23 cellular contexts compared by ENCODE assay signal in genomic region chr18:24500766-24501165, GRCh38. TPM values are rescaled to one million over a fixed set of nuclear protein-coding genes. Genes with fewer than 3 reads are reported as not detected.
A peak's percentile ranks its signal among the peaks of the same experiment; 100 is the strongest.
DNase-seq lines count a peak whose midpoint lies in the region; ATAC-seq, FAIRE-seq and TF ChIP-seq lines count a peak whose summit lies in the region.
"Had no signal": no experiment of that assay in that cellular context is flagged by ENCODE, and none has a peak within 500 bp of the region (broad histone marks: within the 10 kb centered on the region; RNA-seq: fewer than 3 reads in every experiment).

No MANE protein-coding gene starts in this region.

- H3K4me1 Mint-ChIP-seq in glutamatergic neuron (ENCODE audit: low read depth, unreplicated experiment) = peaks cover 5% of the 10 kb centered on the region

- TF ChIP-seq CTCF in AG10803 (conservative IDR thresholded peaks at IDR 0.05; ENCODE audit: low read length) = no peak
- TF ChIP-seq CTCF in GM12878 (IDR thresholded peaks at IDR 0.05 in 2 of 3, conservative IDR thresholded peaks at IDR 0.05 in 1 of 3; ENCODE audit: control insufficient read depth in 2 of 3, extremely low read depth in 1 of 3, insufficient read depth in 1 of 3, low read depth in 3 of 3, low read length in 3 of 3) = no peak
- TF ChIP-seq CTCF in osteoblast (IDR thresholded peaks at IDR 0.05; ENCODE audit: extremely low read depth, low read depth, low read length) = no peak
- TF ChIP-seq CTCF in glutamatergic neuron (IDR thresholded peaks at IDR 0.05; ENCODE audit: partially characterized antibody, unreplicated experiment) = no peak

- peaks cover 37% of the 10 kb centered on the region for H3K4me1 ChIP-seq in GM23248 (ENCODE audit: insufficient read depth)
- no peaks in the 10 kb centered on the region for H3K4me1 ChIP-seq in GM12878 (ENCODE audit: control insufficient read depth, insufficient read depth, low read length)
- H3K4me1 ChIP-seq in osteoblast (ENCODE audit: insufficient read depth, low read length) = peaks cover 11% of the 10 kb centered on the region

- peaks cover 4% of the 10 kb centered on the region for H3K36me3 Mint-ChIP-seq in glutamatergic neuron (ENCODE audit: unreplicated experiment)

- CTCF ChIA-PET in GM12878 (lab: Yijun Ruan, JAX) = no interaction called here

- H3K9me3 ChIP-seq in GM23248 (ENCODE audit: low read depth) (no peaks in the 10 kb centered on the region), GM12878 (replicated peaks; ENCODE audit: control insufficient read depth, insufficient read depth, low read length) (no peaks in the 10 kb centered on the region), osteoblast (ENCODE audit: low read depth, low read length) (no peaks in the 10 kb centered on the region)

- SMC1A ChIA-PET in GM12878 (lab: Charles Lee; ENCODE audit: uncharacterized antibody, unreplicated experiment) = no interaction called here

- peak overlapping the region; percentile 60 for H3K4me2 ChIP-seq in GM23248 (ENCODE audit: unreplicated experiment)
- no peak overlapping the region for H3K4me2 ChIP-seq in GM12878 (ENCODE audit: control insufficient read depth, insufficient read depth)
- H3K4me2 ChIP-seq in osteoblast (ENCODE audit: insufficient read depth, low read length) = no peak overlapping the region

- H3K79me2 ChIP-seq in GM23248 (ENCODE audit: insufficient read depth) (no peaks in the 10 kb centered on the region), GM12878 (ENCODE audit: control insufficient read depth, insufficient read depth, low read length) (no peaks in the 10 kb centered on the region), osteoblast (ENCODE audit: insufficient read depth, low read length) (no peaks in the 10 kb centered on the region)

- no peak for TF ChIP-seq RAD21 in GM12878 (IDR thresholded peaks at IDR 0.05; ENCODE audit: insufficient read depth, low read depth, low read length)

- no peak for TF ChIP-seq POLR2A in GM12878 (IDR thresholded peaks at IDR 0.05; ENCODE audit: low read depth, low read length)

- H3K4me3 Mint-ChIP-seq in glutamatergic neuron (ENCODE audit: unreplicated experiment) = no peak overlapping the region
- H3K4me3 Mint-ChIP-seq: CD4-positive, alpha-beta T cell; HFFc6 had no signal

- H3K27ac ChIP-seq in GM23248 (peak overlapping the region; percentile 73), GM12878 (ENCODE audit: control insufficient read depth, insufficient read depth) (no peak overlapping the region), osteoblast (ENCODE audit: low read depth, low read length) (no peak overlapping the region)
- H3K27ac ChIP-seq: C4-2B had no signal

- H3K4me3 ChIP-seq in AG10803 (ENCODE audit: low read length) (no peak overlapping the region), GM23248 (no peak overlapping the region), GM12878 (no peak overlapping the region), osteoblast (ENCODE audit: insufficient read depth, low read length) (no peak overlapping the region)

- no peaks in the 10 kb centered on the region for H3K9me2 ChIP-seq in GM23248 (ENCODE audit: insufficient read depth)

- H3K27me3 Mint-ChIP-seq in glutamatergic neuron (ENCODE audit: unreplicated experiment) = no peaks in the 10 kb centered on the region
- H3K27me3 Mint-ChIP-seq: CD4-positive, alpha-beta T cell had no signal

- peaks cover 38% of the 10 kb centered on the region for H3F3A ChIP-seq in GM23248 (ENCODE audit: insufficient read depth)

- no peak for ATAC-seq in GM12878
- no peak for ATAC-seq in GM19467 (IDR thresholded peaks at IDR 0.05; ENCODE audit: unreplicated experiment)
- no peak for ATAC-seq in stimulated activated naive CD8-positive, alpha-beta T cell treated with anti-CD3 and anti-CD28 coated beads, Interleukin-15, Interleukin-2, amounts not matched to agents 100 U/mL and 50 U/mL, for 24 hours
- ATAC-seq: HCT116, HepG2 had no signal

- H2AFZ ChIP-seq in GM23248 (no peak overlapping the region), GM12878 (ENCODE audit: control insufficient read depth, low read depth, low read length) (no peak overlapping the region), osteoblast (ENCODE audit: low read length) (no peak overlapping the region)

- no TSS peak for BruUV-seq in GM12878 (replicated peaks; lab: Mats Ljungman, UMichigan)

- intact Hi-C loops in GM12878 (cut with micrococcal nuclease; ENCODE audit: unreplicated experiment) = no loop called here

- POLR2A ChIA-PET in GM12878 (lab: Charles Lee) = no interaction called here

- H3K27me3 ChIP-seq in GM23248 (replicated peaks; ENCODE audit: insufficient read depth) (no peaks in the 10 kb centered on the region), GM12878 (replicated peaks in 1 of 2; ENCODE audit: control insufficient read depth in 2 of 2, insufficient read depth in 2 of 2, low read length in 1 of 2) (no peaks in the 10 kb centered on the region; a peak in 1 of 4 replicates), osteoblast (ENCODE audit: insufficient read depth, low read length) (no peaks in the 10 kb centered on the region)

- no peak overlapping the region for H3K27ac Mint-ChIP-seq in glutamatergic neuron (ENCODE audit: unreplicated experiment)
- H3K27ac Mint-ChIP-seq: CD4-positive, alpha-beta T cell had no signal

- H3K9me3 Mint-ChIP-seq in glutamatergic neuron (ENCODE audit: unreplicated experiment) = peaks cover 5% of the 10 kb centered on the region
- H3K9me3 Mint-ChIP-seq: CD4-positive, alpha-beta T cell; HFFc6 had no signal

- in situ Hi-C loops in GM23248 (cut with MboI) (no loop called here), GM12878 (cut with MboI) (no loop called here)

- H3K36me3 ChIP-seq in GM23248 (ENCODE audit: low read depth) (no peaks in the 10 kb centered on the region), GM12878 (ENCODE audit: control insufficient read depth in 2 of 2, insufficient read depth in 2 of 2, low read length in 1 of 2) (no peaks in the 10 kb centered on the region), osteoblast (ENCODE audit: insufficient read depth, low read length) (no peaks in the 10 kb centered on the region)

- 38 to 43% methylated on average over 6 of the region's 6 CpGs for WGBS in GM23248 (ENCODE audit: low coverage in 1 of 2, low lambda C conversion rate in 2 of 2, missing lambda C conversion rate in 2 of 2), 2 experiments
- 43% methylated on average over 6 of the region's 6 CpGs for WGBS in GM12878 (ENCODE audit: insufficient coverage, insufficient replicate concordance, low lambda C conversion rate, missing lambda C conversion rate)

- DNase-seq in AG10803 (ENCODE audit: low read depth) (peak; percentile 24), GM23248 (peak; percentile 64), GM12878 (ENCODE audit: low read depth, low spot score) (no peak), osteoblast (ENCODE audit: insufficient read length, low spot score, missing footprints) (peak; percentile 80), glutamatergic neuron (no peak)
- DNase-seq in stimulated activated naive CD8-positive, alpha-beta T cell treated with anti-CD3 and anti-CD28 coated beads, Interleukin-15, Interleukin-2, amounts not matched to agents 100 U/mL and 50 U/mL, for 24 hours = no peak
- DNase-seq: 8988T; AML-193; CD4-positive, alpha-beta T cell; DMS153; DMS79; GF-D8; GOT3; H7; KG1 had no signal

- H4K20me1 ChIP-seq in GM23248 (ENCODE audit: insufficient read depth) (no peaks in the 10 kb centered on the region), GM12878 (ENCODE audit: control insufficient read depth, insufficient read depth) (no peaks in the 10 kb centered on the region), osteoblast (ENCODE audit: insufficient read depth, low read length) (no peaks in the 10 kb centered on the region)

- FAIRE-seq in GM12878 (lab: Jason Lieb, UNC) = peak; percentile 49
- FAIRE-seq: GM19239, HepG2 had no signal

- TF ChIP-seq EP300 in GM12878 (IDR thresholded peaks at IDR 0.05; ENCODE audit: borderline replicate concordance in 1 of 2, control insufficient read depth in 1 of 2, low read depth in 2 of 2, low read length in 2 of 2) = no peak

- H3K9ac ChIP-seq in GM23248 = no peak overlapping the region
- no peak overlapping the region for H3K9ac ChIP-seq in GM12878 (ENCODE audit: control insufficient read depth, insufficient read depth, low read length)

- RAD21 ChIA-PET in GM12878 (lab: Charles Lee; ENCODE audit: unreplicated experiment) = no interaction called here

TF ChIP-seq in GM12878, 131 proteins besides CTCF, POLR2A, EP300 and RAD21 (continues in another document):
- TF ChIP-seq CEBPB (IDR thresholded peaks at IDR 0.05; ENCODE audit: borderline replicate concordance in 1 of 2, low read depth in 2 of 2, low read length in 2 of 2) = no peak
- no peak for TF ChIP-seq CHD1 (IDR thresholded peaks at IDR 0.05; ENCODE audit: low read depth, low read length)
- TF ChIP-seq TBL1XR1 (IDR thresholded peaks at IDR 0.05; ENCODE audit: low read depth, low read length) = no peak
- TF ChIP-seq CBX3 (IDR thresholded peaks at IDR 0.05; ENCODE audit: borderline replicate concordance, low read depth) = no peak
- no peak for TF ChIP-seq STAT1 (conservative IDR thresholded peaks at IDR 0.05)
- TF ChIP-seq POLR2AphosphoS2 (IDR thresholded peaks at IDR 0.05; ENCODE audit: low read depth, low read length) = no peak
- no peak for TF ChIP-seq RELA (IDR thresholded peaks at IDR 0.05; ENCODE audit: borderline replicate concordance, partially characterized antibody)
- TF ChIP-seq CBFB (IDR thresholded peaks at IDR 0.05; ENCODE audit: low read depth) = no peak
- no peak for TF ChIP-seq EGR1 (IDR thresholded peaks at IDR 0.05; ENCODE audit: borderline replicate concordance in 1 of 2, low read depth in 2 of 2, low read length in 2 of 2)
- TF ChIP-seq KDM1A (IDR thresholded peaks at IDR 0.05; ENCODE audit: borderline replicate concordance) = no peak

RNA-seq across cellular contexts. Expression of gene HRH4, which starts 40.3 kb away (rescaled TPM):
- not detected in 2 replicates for total RNA-seq in GM23248 (2014; rRNA removed; shearing (Covaris generic))
- polyA plus RNA-seq in GM23248 (2016; fragmentation: Nextera tagmentation; extraction: Ambion mirVana) (not detected in 2 replicates), GM12878 (2011; rRNA removed) (not detected in 2 replicates), GM12878 (2014; fragmentation: Illumina TruSeq; extraction: Trizol) (not detected in 2 replicates), GM12878 (2014; fragmentation: Nextera tagmentation; extraction: Ambion mirVana) (not detected), GM12878 (2014; rRNA removed) (not detected in 2 replicates), GM12878 (2016; fragmentation: Nextera tagmentation; extraction: Ambion mirVana) (not detected)
- not detected in 2 replicates for total RNA-seq in GM12878 (2013; cell fraction: nucleolus; rRNA removed)
- total RNA-seq in GM12878 (2014; rRNA removed) (not detected in 2 replicates), GM12878 (2014; rRNA removed; fragmentation: Illumina TruSeq; extraction: Trizol) (not detected in 2 replicates), GM12878 (2021) (not detected in 2 replicates), osteoblast (under 0.01 TPM in 2 replicates), glutamatergic neuron (ENCODE audit: unreplicated experiment) (not detected)
- polyA plus RNA-seq in GM12878 (2011; ENCODE audit: low read depth) = not detected
- polyA plus RNA-seq in GM12878 (2011; cell fraction: cytosol; rRNA removed) = not detected in 2 replicates
- polyA plus RNA-seq in GM12878 (2011; cell fraction: nucleus; rRNA removed) = not detected in 2 replicates
- polyA plus RNA-seq in GM12878 (2012) = not detected in 2 replicates
- not detected in 2 replicates for polyA minus RNA-seq in GM12878 (2011; rRNA and poly(A)+ RNA removed)
- not detected in 2 replicates for polyA minus RNA-seq in GM12878 (2011; cell fraction: cytosol; rRNA and poly(A)+ RNA removed)
- polyA minus RNA-seq in GM12878 (2011; cell fraction: nucleus; rRNA and poly(A)+ RNA removed) = not detected in 2 replicates
- total RNA-seq: Daoy, H7, HepG2, HFFc6 had no signal
- polyA plus RNA-seq: BJ, HepG2 had no signal

Comparison
In these comparisons a context has a peak if more than half of its experiments do, and no peak if none do; other contexts are left out.
1. DNase-seq: peak in AG10803 (single experiment), GM23248 (single experiment) and osteoblast (single experiment); none in GM12878 (single experiment), glutamatergic neuron (single experiment) and stimulated activated naive CD8-positive, alpha-beta T cell treated with anti-CD3 and anti-CD28 coated beads, Interleukin-15, Interleukin-2, amounts not matched to agents 100 U/mL and 50 U/mL, for 24 hours (single experiment).